Comparison of ENCODE assay signal across 9 cellular contexts in genomic region chr14:22986508-22987054, GRCh38. TPM values are rescaled to one million over a fixed set of nuclear protein-coding genes. Genes with fewer than 3 reads are reported as not detected.
A peak's percentile ranks its signal among the peaks of the same experiment; 100 is the strongest.
DNase-seq lines count a peak whose midpoint lies in the region; ATAC-seq and TF ChIP-seq lines count a peak whose summit lies in the region.
"Had no signal": no experiment of that assay in that cellular context is flagged by ENCODE, and none has a peak within 500 bp of the region (broad histone marks: within the 10 kb centered on the region; RNA-seq: fewer than 3 reads in every experiment).

No MANE protein-coding gene starts in this region.

- no peak overlapping the region for H3K27ac ChIP-seq in heart left ventricle
- H3K27ac ChIP-seq: skin epidermis had no signal

- peak; percentile 35 to 52 (median 40) for ATAC-seq in heart left ventricle
- no peak for ATAC-seq in HG03095 (IDR thresholded peaks at IDR 0.05; ENCODE audit: unreplicated experiment)

- peaks cover 0 to 34% (median 12%) of the 10 kb centered on the region in 9 donors for H3K36me3 ChIP-seq in heart left ventricle

- peak; percentile 85 to 95 (median 92) for TF ChIP-seq CTCF in heart left ventricle (IDR thresholded peaks at IDR 0.05)

- no peaks in the 10 kb centered on the region for H3K9me3 ChIP-seq in heart left ventricle

- DNase-seq in ACHN (peak; percentile 80), GM19238 (ENCODE audit: insufficient read length, low spot score) (peak; percentile 66), NCI-H1694 (lab: John Stamatoyannopoulos, UW) (peak; percentile 92), T follicular helper cell (ENCODE audit: low read depth) (peak; percentile 84), heart left ventricle (peak; percentile 82 to 88 (median 87)), pulmonary artery endothelial cell (ENCODE audit: low read depth, low spot score) (peak; percentile 71)
- peak; percentile 77 for DNase-seq in activated naive CD8-positive, alpha-beta T cell treated with anti-CD3 and anti-CD28 coated beads, Interleukin-2, amount 50 U/mL, for 16 hours (ENCODE audit: low read depth, low spot score)

- 18 to 27% (median 25%) methylated on average over 5 of the region's 5 CpGs for WGBS in heart left ventricle, 4 donors

- intact Hi-C loops in heart left ventricle (cut with DNase I), result loop anchor here (1.0 to 10.0 kb wide), 4 partner anchors 70 to 432 kb away; partner anchors contain the start of gene CDH24 (in 1 of the 10)

- H3K4me3 ChIP-seq in heart left ventricle, result no peak overlapping the region
- H3K4me3 ChIP-seq: skin epidermis had no signal

- peaks cover 0 to 19% (median 8%) of the 10 kb centered on the region in 12 donors for H3K4me1 ChIP-seq in heart left ventricle

- peaks cover 0 to 8% (median 0%) of the 10 kb centered on the region in 9 donors for H3K27me3 ChIP-seq in heart left ventricle

- in situ Hi-C loops in ACHN (cut with HindIII; ENCODE audit: low pct_ligation_motif_present, low pct_unique_long_range_greater_than_20kb, low sequenced_read_pairs), result no loop called here

- TF ChIP-seq POLR2A in heart left ventricle (IDR thresholded peaks at IDR 0.05), result no peak

RNA-seq across cellular contexts. Expression of gene AJUBA, which starts 4.2 kb away (rescaled TPM):
- 10 to 100 TPM in 5 of 9 donors, 1 to 10 TPM in 4; 5.6 to 18.0 (median 13.0) TPM for total RNA-seq in heart left ventricle
- polyA plus RNA-seq in heart left ventricle, result 1 to 10 TPM; 6.4 to 9.9 TPM
- 66.8 and 72.2 TPM in 2 replicates for total RNA-seq in pulmonary artery endothelial cell

RNA-seq across cellular contexts. Expression of gene C14orf93, which starts 23.4 kb away (rescaled TPM):
- 1 to 10 TPM; 3.8 to 7.6 (median 5.5) TPM for total RNA-seq in heart left ventricle
- 1 to 10 TPM; 3.4 to 4.0 TPM for polyA plus RNA-seq in heart left ventricle
- total RNA-seq in pulmonary artery endothelial cell, result 7.5 and 8.0 TPM in 2 replicates

RNA-seq across cellular contexts. Expression of gene HAUS4, which starts 29.7 kb away (rescaled TPM):
- 10 to 100 TPM; 14.0 to 42.1 (median 19.6) TPM for total RNA-seq in heart left ventricle
- polyA plus RNA-seq in heart left ventricle, result 10 to 100 TPM; 13.0 to 21.7 TPM
- 57.4 and 58.2 TPM in 2 replicates for total RNA-seq in pulmonary artery endothelial cell

RNA-seq across cellular contexts. Expression of gene PSMB5, which starts 48.1 kb away (rescaled TPM):
- 100 to 1,000 TPM; 113 to 186 (median 122) TPM for total RNA-seq in heart left ventricle
- 100 to 1,000 TPM in 1 of 2 donors, 10 to 100 TPM in 1; 75.7 to 233 TPM for polyA plus RNA-seq in heart left ventricle
- 302 and 331 TPM in 2 replicates for total RNA-seq in pulmonary artery endothelial cell

RNA-seq across cellular contexts. Expression of gene PSMB11, which starts 55.4 kb away (rescaled TPM):
- not detected for total RNA-seq in heart left ventricle
- polyA plus RNA-seq in heart left ventricle, result not detected
- total RNA-seq in pulmonary artery endothelial cell, result not detected in 2 replicates
